8 cellular contexts compared by ENCODE assay signal in the genomic region with DNA sequence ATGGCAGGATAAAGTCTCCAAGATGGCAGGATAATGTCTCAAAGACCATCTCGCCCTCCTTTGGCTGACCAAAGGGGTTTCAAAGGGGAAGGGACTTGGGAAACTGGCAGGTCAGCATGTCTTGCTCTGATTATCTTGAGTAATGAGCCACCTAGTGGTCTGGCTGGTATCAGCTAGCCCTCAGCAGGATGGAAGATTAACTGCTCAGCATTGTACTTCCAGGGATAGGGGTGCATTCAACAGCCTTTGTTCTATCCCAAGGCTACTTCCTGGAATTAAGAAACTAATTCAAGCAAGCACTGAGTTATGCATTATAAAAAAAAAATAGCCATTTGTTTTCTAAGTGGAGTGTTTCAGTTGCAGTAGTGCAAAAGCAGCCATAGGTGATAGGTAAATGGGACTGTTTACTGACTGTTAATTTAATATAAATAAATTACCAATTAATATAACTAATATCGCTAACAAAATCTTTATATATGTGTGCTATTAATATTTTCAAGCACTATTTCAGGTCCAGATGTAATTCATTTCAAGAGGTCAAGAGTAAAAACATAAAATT.
DNase-seq lines count a peak whose midpoint lies in the region; ATAC-seq and TF ChIP-seq lines count a peak whose summit lies in the region.

No MANE protein-coding gene starts in this region.

- no peak for TF ChIP-seq POLR2A in spleen (IDR thresholded peaks at IDR 0.05)

- no peaks in the 10 kb centered on the region for H3K4me1 Mint-ChIP-seq in Calu3 (ENCODE audit: low read depth, unreplicated experiment)
- no peaks in the 10 kb centered on the region for H3K4me1 Mint-ChIP-seq in activated naive CD4-positive, alpha-beta T cell treated with anti-CD3 and anti-CD28 coated beads for 36 hours (ENCODE audit: low read depth)

- H3K4me3 ChIP-seq in brain microvascular endothelial cell (ENCODE audit: low read depth, low read length) (no peak overlapping the region), spleen (no peak overlapping the region)

- no peaks in the 10 kb centered on the region for H3K27me3 Mint-ChIP-seq in Calu3 (ENCODE audit: unreplicated experiment)
- H3K27me3 Mint-ChIP-seq in activated naive CD4-positive, alpha-beta T cell treated with anti-CD3 and anti-CD28 coated beads for 36 hours (ENCODE audit: low read depth), result no peaks in the 10 kb centered on the region

- no peaks in the 10 kb centered on the region for H3K36me3 ChIP-seq in brain microvascular endothelial cell (replicated peaks)
- no peaks in the 10 kb centered on the region for H3K36me3 ChIP-seq in spleen

- peak; percentile 30 for TF ChIP-seq CTCF in Calu3 (IDR thresholded peaks at IDR 0.05; ENCODE audit: unreplicated experiment)
- peak; percentile 44 for TF ChIP-seq CTCF in brain microvascular endothelial cell (IDR thresholded peaks at IDR 0.05; ENCODE audit: low read depth, low read length, missing control alignments)
- TF ChIP-seq CTCF in spleen (IDR thresholded peaks at IDR 0.05 in 8 of 11, conservative IDR thresholded peaks at IDR 0.05 in 3 of 11), result peak in 3 of 11 experiments; percentile 21 to 26 (median 26)

- intact Hi-C loops in Calu3 (cut with micrococcal nuclease; ENCODE audit: unreplicated experiment) (loop anchor here (10.0 kb wide), 1 partner anchor 1848 kb away; no protein-coding TSS in a partner anchor), spleen (cut with DNase I; ENCODE audit: low total_unique reads) (no loop called here)
- intact Hi-C loops in activated naive CD4-positive, alpha-beta T cell treated with anti-CD3 and anti-CD28 coated beads for 36 hours (cut with micrococcal nuclease), result no loop called here

- no peaks in the 10 kb centered on the region for H3K36me3 Mint-ChIP-seq in Calu3 (ENCODE audit: insufficient read depth, unreplicated experiment)
- H3K36me3 Mint-ChIP-seq in activated naive CD4-positive, alpha-beta T cell treated with anti-CD3 and anti-CD28 coated beads for 36 hours (ENCODE audit: low read depth), result no peaks in the 10 kb centered on the region

- no peaks in the 10 kb centered on the region for H3K9me3 Mint-ChIP-seq in Calu3 (ENCODE audit: low read depth, unreplicated experiment)
- peaks cover 6% of the 10 kb centered on the region for H3K9me3 Mint-ChIP-seq in activated naive CD4-positive, alpha-beta T cell treated with anti-CD3 and anti-CD28 coated beads for 36 hours

- peak; percentile 39 for DNase-seq in Calu3
- peak; percentile 65 for DNase-seq in NCI-H460 (ENCODE audit: extremely low read depth, low read depth)
- peak; percentile 6 for DNase-seq in brain microvascular endothelial cell
- DNase-seq in medulla oblongata (ENCODE audit: extremely low spot score), result peak; percentile 75
- DNase-seq in spleen, result no peak
- no peak for DNase-seq in activated naive CD4-positive, alpha-beta T cell treated with anti-CD3 and anti-CD28 coated beads for 36 hours

- CTCF ChIA-PET in Calu3 (lab: Charles Lee), result no interaction called here
- CTCF ChIA-PET in activated naive CD4-positive, alpha-beta T cell treated with anti-CD3 and anti-CD28 coated beads for 36 hours (lab: Charles Lee), result no interaction called here

- H3K27ac ChIP-seq in brain microvascular endothelial cell (no peak overlapping the region), spleen (no peak overlapping the region)

- ATAC-seq in HG02610 (IDR thresholded peaks at IDR 0.05; ENCODE audit: unreplicated experiment) (peak; percentile 73), GM18517 (IDR thresholded peaks at IDR 0.05; ENCODE audit: unreplicated experiment) (no peak)

- H3K4me3 Mint-ChIP-seq in Calu3 (ENCODE audit: low read depth, unreplicated experiment), result no peak overlapping the region
- no peak overlapping the region for H3K4me3 Mint-ChIP-seq in activated naive CD4-positive, alpha-beta T cell treated with anti-CD3 and anti-CD28 coated beads for 36 hours

- BruUV-seq in Calu3 (replicated peaks; lab: Mats Ljungman, UMichigan), result no TSS peak

- in situ Hi-C loops in brain microvascular endothelial cell (cut with HindIII; ENCODE audit: low pct_ligation_motif_present, low sequenced_read_pairs), result no loop called here

- peaks cover 0 to 15% (median 3%) of the 10 kb centered on the region in 8 donors for H3K9me3 ChIP-seq in spleen

- 58 to 80% (median 64%) methylated on average over 2 of the region's 2 CpGs for WGBS in spleen, 5 donors

- H3K27ac Mint-ChIP-seq in Calu3 (ENCODE audit: unreplicated experiment), result no peak overlapping the region
- no peak overlapping the region for H3K27ac Mint-ChIP-seq in activated naive CD4-positive, alpha-beta T cell treated with anti-CD3 and anti-CD28 coated beads for 36 hours

- H3K4me1 ChIP-seq in spleen, result no peaks in the 10 kb centered on the region

- H3K27me3 ChIP-seq in brain microvascular endothelial cell (replicated peaks) (no peaks in the 10 kb centered on the region), spleen (replicated peaks in 1 of 7) (no peaks in the 10 kb centered on the region)

Comparison
In these comparisons a context has a peak if more than half of its experiments do, and no peak if none do; other contexts are left out.
1. DNase-seq: peak in Calu3 (single experiment), NCI-H460 (single experiment), brain microvascular endothelial cell (single experiment) and medulla oblongata (single experiment); none in spleen (single experiment) and activated naive CD4-positive, alpha-beta T cell treated with anti-CD3 and anti-CD28 coated beads for 36 hours (single experiment).